Comparison of ENCODE assay signal across 20 cellular contexts in the genomic region with DNA sequence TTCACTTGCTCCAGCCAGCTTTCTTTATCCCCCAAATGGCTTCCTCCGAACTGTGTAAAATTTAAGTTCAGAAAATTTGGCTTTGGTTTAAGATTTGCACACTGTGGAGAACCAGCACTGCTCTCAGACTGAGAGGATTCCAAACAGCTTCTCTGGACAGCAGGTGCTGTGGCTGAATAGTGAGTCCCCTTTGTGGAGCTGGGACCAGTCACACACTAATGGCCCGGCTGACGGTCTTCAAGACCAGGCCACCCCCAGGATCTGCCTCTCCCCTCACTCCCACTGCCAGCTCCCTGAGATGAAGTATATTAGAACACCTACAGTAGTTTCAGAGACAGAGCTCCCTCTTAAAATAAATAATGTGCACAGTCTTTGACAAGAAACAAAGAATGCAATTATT.
DNase-seq lines count a peak whose midpoint lies in the region; ATAC-seq lines count a peak whose summit lies in the region.
"Had no signal": no experiment of that assay in that cellular context is flagged by ENCODE, and none has a peak within 500 bp of the region (broad histone marks: within the 10 kb centered on the region; RNA-seq: fewer than 3 reads in every experiment).

No MANE protein-coding gene starts in this region.

- no peak overlapping the region for H3K4me3 ChIP-seq in neuronal stem cell (ENCODE audit: low read length in 2 of 2)
- H3K4me3 ChIP-seq: GM23248, HAP-1 had no signal

- H4K8ac ChIP-seq in neuronal stem cell (ENCODE audit: low read depth, low read length): no peak overlapping the region

- no peak overlapping the region for H4K91ac ChIP-seq in neuronal stem cell (ENCODE audit: low read depth, low read length, poor library complexity)

- H3K9me3 ChIP-seq in neuronal stem cell (replicated peaks in 1 of 2; ENCODE audit: control insufficient read depth in 2 of 2, insufficient read depth in 1 of 2, low read depth in 1 of 2, low read length in 2 of 2): peaks cover 0 to 3% of the 10 kb centered on the region in 2 donors
- H3K9me3 ChIP-seq: BE2C, HAP-1 had no signal

- no peak overlapping the region for H3K18ac ChIP-seq in neuronal stem cell (ENCODE audit: low read length)

- ATAC-seq in HG03135 (IDR thresholded peaks at IDR 0.05; ENCODE audit: unreplicated experiment): no peak

- no peaks in the 10 kb centered on the region for H3K27me3 ChIP-seq in neuronal stem cell (ENCODE audit: control insufficient read depth in 3 of 3, insufficient read depth in 3 of 3, low read depth in 1 of 3, low read length in 3 of 3)

- DNase-seq in SK-N-DZ (ENCODE audit: low spot score) (peak; percentile 38), ecto neural progenitor cell (ENCODE audit: low spot score) (peak; percentile 52), myocyte (ENCODE audit: low read depth) (peak; percentile 3), neuronal stem cell (ENCODE audit: low spot score) (peak; percentile 11), RKO (ENCODE audit: low spot score) (no peak), GM03348 (ENCODE audit: low spot score) (no peak)
- DNase-seq: ACHN; BE2C; C1 segment of cervical spinal cord; CD4-positive, CD25-positive, alpha-beta regulatory T cell; CD8-positive, alpha-beta memory T cell; COR-L47; DMS 273 treated with DMSO at 0.1 percent for 48 hours; DMS53; DND-41; EL; GM23248 had no signal

- no peak overlapping the region for H3K23ac ChIP-seq in neuronal stem cell (ENCODE audit: low read depth, low read length, poor library complexity)

- H3K4me2 ChIP-seq in neuronal stem cell (ENCODE audit: insufficient read depth, low read length, poor library complexity, severe bottlenecking): no peak overlapping the region

- peak overlapping the region; percentile 61 for H2AFZ ChIP-seq in neuronal stem cell (ENCODE audit: low read length)
- H2AFZ ChIP-seq: GM23248 had no signal

- H3K4me1 ChIP-seq in neuronal stem cell (ENCODE audit: control insufficient read depth in 2 of 2, insufficient read depth in 1 of 2, low read depth in 1 of 2, low read length in 2 of 2): peaks cover 6 to 47% of the 10 kb centered on the region in 2 donors
- H3K4me1 ChIP-seq: BE2C had no signal

- H2AK5ac ChIP-seq in neuronal stem cell (ENCODE audit: low read depth, low read length): no peak overlapping the region

- H3K79me1 ChIP-seq in neuronal stem cell (ENCODE audit: low read depth, low read length): no peaks in the 10 kb centered on the region

- no peak overlapping the region for H3K9ac ChIP-seq in neuronal stem cell (ENCODE audit: low read depth, low read length, poor library complexity)
- H3K9ac ChIP-seq: GM23248 had no signal

- no peak overlapping the region for H2BK5ac ChIP-seq in neuronal stem cell (ENCODE audit: low read length)

- no peaks in the 10 kb centered on the region for H3K36me3 ChIP-seq in neuronal stem cell (replicated peaks in 1 of 2; ENCODE audit: control insufficient read depth in 2 of 2, insufficient read depth in 2 of 2, low read length in 2 of 2)
- H3K36me3 ChIP-seq: BE2C, HAP-1 had no signal

- H3K14ac ChIP-seq in neuronal stem cell (ENCODE audit: low read length): no peak overlapping the region

- no peak overlapping the region for H3K27ac ChIP-seq in neuronal stem cell (replicated peaks; ENCODE audit: low read length)
- H3K27ac ChIP-seq: GM23248, HL-60 had no signal

- no CpG with 5 or more reads among the region's 3 CpGs for WGBS in neuronal stem cell (ENCODE audit: extremely low coverage in 2 of 2, insufficient read length in 2 of 2, insufficient replicate concordance in 1 of 2), 2 donors

- H2BK120ac ChIP-seq in neuronal stem cell (ENCODE audit: low read depth, low read length): no peak overlapping the region

- H3K4ac ChIP-seq in neuronal stem cell (ENCODE audit: low read length): no peak overlapping the region

- no peak overlapping the region for H2BK15ac ChIP-seq in neuronal stem cell (ENCODE audit: low read length)

- no peak overlapping the region for H2BK12ac ChIP-seq in neuronal stem cell (ENCODE audit: low read length)

Comparison
In these comparisons a context has a peak if more than half of its experiments do, and no peak if none do; other contexts are left out.
1. DNase-seq: peak in SK-N-DZ (single experiment), ecto neural progenitor cell (single experiment), myocyte (single experiment) and neuronal stem cell (single experiment); none in RKO (single experiment) and GM03348 (single experiment).